12 cellular contexts compared by ENCODE assay signal in genomic region chr10:25026463-25026862, GRCh38. TPM values are rescaled to one million over a fixed set of nuclear protein-coding genes. Genes with fewer than 3 reads are reported as not detected.
DNase-seq lines count a peak whose midpoint lies in the region; ATAC-seq, FAIRE-seq and TF ChIP-seq lines count a peak whose summit lies in the region.
"Had no signal": no experiment of that assay in that cellular context is flagged by ENCODE, and none has a peak within 500 bp of the region (broad histone marks: within the 10 kb centered on the region; RNA-seq: fewer than 3 reads in every experiment).

No MANE protein-coding gene starts in this region.

- CTCF ChIA-PET in A549 (lab: Yijun Ruan, JAX), result interaction anchor here (1.3 to 8.0 kb wide), 5 partner anchors 10 to 56 kb away, joined by 4 to 67 read pairs (median 7); partner anchors contain the start of gene THNSL1

- no peak for TF ChIP-seq POLR2A in A549 (IDR thresholded peaks at IDR 0.05; ENCODE audit: low read length)

- no peaks in the 10 kb centered on the region for H3K4me1 ChIP-seq in A549

- H3K9me3 ChIP-seq in A549 (no peaks in the 10 kb centered on the region), T-helper 17 cell (ENCODE audit: control insufficient read depth, low read length, poor library complexity, severe bottlenecking) (no peaks in the 10 kb centered on the region)

- TF ChIP-seq EP300 in A549 (IDR thresholded peaks at IDR 0.05), result no peak

- no peaks in the 10 kb centered on the region for H3K27me3 Mint-ChIP-seq in T-helper 17 cell
- H3K27me3 Mint-ChIP-seq: natural killer cell treated with Interleukin-12 subunit alpha and Interleukin-12 subunit beta and Interleukin-15 and Interleukin-18, amount 100 ng/mL, for 72 hours had no signal

- no peaks in the 10 kb centered on the region for H3K27me3 ChIP-seq in kidney epithelial cell (ENCODE audit: control insufficient read depth, insufficient read depth, low read length)

- POLR2A ChIA-PET in A549 (lab: Yijun Ruan, JAX), result no interaction called here

- TF ChIP-seq RAD21 in A549 (conservative IDR thresholded peaks at IDR 0.05 in 1 of 2, IDR thresholded peaks at IDR 0.05 in 1 of 2), result peak; percentile 62 to 69

- FAIRE-seq in A549 (lab: Jason Lieb, UNC), result peak; percentile 7
- no peak for FAIRE-seq in HTR-8/SVneo (lab: Jason Lieb, UNC)

- H3K36me3 Mint-ChIP-seq in T-helper 17 cell (ENCODE audit: low read depth), result peaks cover 5% of the 10 kb centered on the region
- H3K36me3 Mint-ChIP-seq: natural killer cell treated with Interleukin-12 subunit alpha and Interleukin-12 subunit beta and Interleukin-15 and Interleukin-18, amount 100 ng/mL, for 72 hours had no signal

- H3K4me3 Mint-ChIP-seq in T-helper 17 cell, result no peak overlapping the region
- H3K4me3 Mint-ChIP-seq: brain; natural killer cell treated with Interleukin-12 subunit alpha and Interleukin-12 subunit beta and Interleukin-15 and Interleukin-18, amount 100 ng/mL, for 72 hours had no signal

- H3K36me3 ChIP-seq in kidney epithelial cell (ENCODE audit: control insufficient read depth, insufficient read depth, low read length), result no peaks in the 10 kb centered on the region

- WGBS in A549 (ENCODE audit: missing lambda C conversion rate), result 88% methylated on average over 1 of the region's 1 CpG

- TF ChIP-seq CTCF in A549 (IDR thresholded peaks at IDR 0.05) (peak; percentile 53), kidney epithelial cell (IDR thresholded peaks at IDR 0.05; ENCODE audit: insufficient read depth, low read length, poor library complexity, severe bottlenecking) (peak; percentile 7)

- H3K4me1 Mint-ChIP-seq in T-helper 17 cell, result no peaks in the 10 kb centered on the region
- H3K4me1 Mint-ChIP-seq: brain had no signal

- no peak overlapping the region for H3K4me2 ChIP-seq in A549

- DNase-seq in A549 (ENCODE audit: low read depth in 1 of 2, low spot score in 1 of 2), result peak in 1 of 2 experiments; percentile 10
- peak; percentile 13 for DNase-seq in HTR-8/SVneo (ENCODE audit: insufficient read length, low spot score)
- DNase-seq in astrocyte of the hippocampus (ENCODE audit: low read depth, low spot score), result peak; percentile 24
- no peak for DNase-seq in kidney epithelial cell (ENCODE audit: low read depth)
- no peak for DNase-seq in T-helper 17 cell
- no peak for DNase-seq in SK-N-DZ (ENCODE audit: low spot score)
- no peak for DNase-seq in NCI-H748 (lab: John Stamatoyannopoulos, UW; ENCODE audit: unreplicated experiment)
- DNase-seq: stimulated activated CD4-positive, alpha-beta T cell treated with anti-CD3 and anti-CD28 coated beads, Interleukin-1b, Interleukin-23, amount 100 ng/mL, for 48 hours had no signal

- no peak overlapping the region for H3K27ac Mint-ChIP-seq in T-helper 17 cell
- H3K27ac Mint-ChIP-seq: natural killer cell treated with Interleukin-12 subunit alpha and Interleukin-12 subunit beta and Interleukin-15 and Interleukin-18, amount 100 ng/mL, for 72 hours had no signal

- no peak overlapping the region for H3K27ac ChIP-seq in A549
- H3K27ac ChIP-seq: SK-N-MC had no signal

- H3K4me3 ChIP-seq in A549 (no peak overlapping the region), kidney epithelial cell (ENCODE audit: low read depth, low read length) (no peak overlapping the region)
- H3K4me3 ChIP-seq: SK-N-MC had no signal

- ATAC-seq in A549 (no peak), T-helper 17 cell (no peak), GM21515 (IDR thresholded peaks at IDR 0.05; ENCODE audit: unreplicated experiment) (no peak)
- ATAC-seq: natural killer cell treated with Interleukin-12 subunit alpha and Interleukin-12 subunit beta and Interleukin-15 and Interleukin-18, amount 100 ng/mL, for 72 hours had no signal

TF ChIP-seq in A549, 52 proteins besides CTCF, POLR2A, EP300 and RAD21:
- TF ChIP-seq REST (IDR thresholded peaks at IDR 0.05), result no peak
- peak; percentile 82 for TF ChIP-seq SMC3 (IDR thresholded peaks at IDR 0.05)
TF ChIP-seq in A549: peak in this region for 1.

RNA-seq across cellular contexts. Expression of gene THNSL1, which starts 10.1 kb away (rescaled TPM):
- 5.8 and 6.1 TPM in 2 replicates for polyA plus RNA-seq in A549 (2011; rRNA removed)
- polyA plus RNA-seq in A549 (2012; cell fraction: cytosol; rRNA removed), result 1.0 and 1.1 TPM in 2 replicates
- polyA plus RNA-seq in A549 (2012; cell fraction: nucleus; rRNA removed), result 0.52 and 0.78 TPM in 2 replicates
- 4.8 to 5.2 TPM (median 5.1 TPM) in 3 replicates for polyA plus RNA-seq in A549 (2017; fragmentation: RNase III; extraction: RNeasy Plus Mini Kit Qiagen cat#74134 plus additional on column Dnase treatment)
- 1.8 and 2.3 TPM in 2 replicates for polyA minus RNA-seq in A549 (2011; rRNA and poly(A)+ RNA removed)
- total RNA-seq in kidney epithelial cell, result 3.2 and 4.6 TPM in 2 replicates
- total RNA-seq in T-helper 17 cell, result 1 to 10 TPM in 1 of 2 donors, under 1 TPM in 1; 0.73 to 1.4 TPM
- polyA plus RNA-seq in SK-N-DZ (2014; cell fraction: cytosol; rRNA removed), result 6.0 and 6.2 TPM in 2 replicates
- 3.1 and 3.2 TPM in 2 replicates for polyA plus RNA-seq in SK-N-DZ (2014; cell fraction: nucleus; rRNA removed)

RNA-seq across cellular contexts. Expression of gene ENKUR, which starts 10.5 kb away (rescaled TPM):
- polyA plus RNA-seq in A549 (2011; rRNA removed) (0.38 and 0.43 TPM in 2 replicates), A549 (2017; fragmentation: RNase III; extraction: RNeasy Plus Mini Kit Qiagen cat#74134 plus additional on column Dnase treatment) (0.28 to 0.30 TPM (median 0.30 TPM) in 3 replicates)
- 0.04 and 0.05 TPM in 2 replicates for polyA plus RNA-seq in A549 (2012; cell fraction: cytosol; rRNA removed)
- polyA plus RNA-seq in A549 (2012; cell fraction: nucleus; rRNA removed), result 0.02 TPM in 1 of 2 replicates, not detected in the other
- 0.12 and 0.39 TPM in 2 replicates for polyA minus RNA-seq in A549 (2011; rRNA and poly(A)+ RNA removed)
- total RNA-seq in kidney epithelial cell (0.34 and 4.6 TPM in 2 replicates), T-helper 17 cell (10 to 100 TPM in 1 of 2 donors, under 1 TPM in 1; 0.85 to 14.9 TPM)
- not detected in 2 replicates for polyA plus RNA-seq in SK-N-DZ (2014; cell fraction: cytosol; rRNA removed)
- polyA plus RNA-seq in SK-N-DZ (2014; cell fraction: nucleus; rRNA removed), result not detected in 2 replicates
- total RNA-seq: natural killer cell treated with Interleukin-12 subunit alpha and Interleukin-12 subunit beta and Interleukin-15 and Interleukin-18, amount 100 ng/mL, for 72 hours had no signal

Comparison
In these comparisons a context has a peak if more than half of its experiments do, and no peak if none do; other contexts are left out.
1. DNase-seq: peak in HTR-8/SVneo (single experiment) and astrocyte of the hippocampus (single experiment); none in kidney epithelial cell (single experiment), T-helper 17 cell (0 of 3), SK-N-DZ (single experiment) and NCI-H748 (single experiment).